Comparison of ENCODE assay signal across 19 cellular contexts in genomic region chr9:8723195-8723594, GRCh38.
A peak's percentile ranks its signal among the peaks of the same experiment; 100 is the strongest.
DNase-seq lines count a peak whose midpoint lies in the region; ATAC-seq, FAIRE-seq and TF ChIP-seq lines count a peak whose summit lies in the region.
"Had no signal": no experiment of that assay in that cellular context is flagged by ENCODE, and none has a peak within 500 bp of the region (broad histone marks: within the 10 kb centered on the region; RNA-seq: fewer than 3 reads in every experiment).

No MANE protein-coding gene starts in this region.

- TF ChIP-seq POLR2A in H1 (IDR thresholded peaks at IDR 0.05; ENCODE audit: control extremely low read depth in 1 of 2, low read depth in 2 of 2, low read length in 2 of 2): no peak

- H3K27ac ChIP-seq in HEK293 (ENCODE audit: extremely low read depth, low read depth, low read length) (no peak overlapping the region), H1 (ENCODE audit: low read depth, low read length) (no peak overlapping the region)
- H3K27ac ChIP-seq: A549 had no signal

- H3K27ac Mint-ChIP-seq in nephron progenitor cell: peak overlapping the region; percentile 3
- H3K27ac Mint-ChIP-seq: CD14-positive monocyte; CD8-positive, alpha-beta T cell; GM23338 had no signal

- H3K23ac ChIP-seq in H1 (ENCODE audit: insufficient read length): no peak overlapping the region

- no peak for TF ChIP-seq CTCF in HEK293 (tag by site-specific recombination; IDR thresholded peaks at IDR 0.05)
- no peak for TF ChIP-seq CTCF in Loucy (conservative IDR thresholded peaks at IDR 0.05; ENCODE audit: low read length)
- no peak for TF ChIP-seq CTCF in H1 (IDR thresholded peaks at IDR 0.05; ENCODE audit: control extremely low read depth in 1 of 3, insufficient read depth in 1 of 3, low read depth in 1 of 3, low read length in 3 of 3)
- TF ChIP-seq CTCF in nephron progenitor cell (IDR thresholded peaks at IDR 0.05): no peak

- H3K18ac ChIP-seq in H1 (ENCODE audit: extremely low read depth, low read length): no peak overlapping the region

- no peak overlapping the region for H2AK5ac ChIP-seq in H1 (ENCODE audit: low read depth, low read length)

- peaks cover 48% of the 10 kb centered on the region for H3K4me1 Mint-ChIP-seq in nephron progenitor cell
- H3K4me1 Mint-ChIP-seq: CD14-positive monocyte had no signal

- H3K9me2 ChIP-seq in Loucy (replicated peaks; ENCODE audit: low read depth, low read length): no peaks in the 10 kb centered on the region

- no peaks in the 10 kb centered on the region for H3K9me3 Mint-ChIP-seq in nephron progenitor cell
- H3K9me3 Mint-ChIP-seq: CD8-positive, alpha-beta T cell; GM23338 had no signal

- H3K4me1 ChIP-seq in HEK293 (ENCODE audit: control insufficient read depth, insufficient read depth, low read length) (peaks cover 6% of the 10 kb centered on the region), Loucy (ENCODE audit: insufficient read depth, low read length, poor library complexity, severe bottlenecking) (peaks cover 82% of the 10 kb centered on the region), H1 (replicated peaks in 1 of 4; ENCODE audit: control insufficient read depth in 3 of 4, insufficient read depth in 4 of 4, low read length in 3 of 4) (peaks cover 0 to 10% (median 7%) of the 10 kb centered on the region in 4 experiments; a peak in 3 of 7 replicates)
- H3K4me1 ChIP-seq: A549 had no signal

- H3K27me3 ChIP-seq in Loucy (ENCODE audit: insufficient read depth, low read length, poor library complexity, severe bottlenecking): no peaks in the 10 kb centered on the region
- H3K27me3 ChIP-seq in H1 (replicated peaks in 1 of 4; ENCODE audit: control insufficient read depth in 3 of 4, extremely low read depth in 1 of 4, insufficient read depth in 3 of 4, low read length in 3 of 4): no peaks in the 10 kb centered on the region

- POLR2A ChIA-PET in HEK293 (lab: Yijun Ruan, JAX) (no interaction called here), H1 (lab: Charles Lee; ENCODE audit: partially characterized antibody) (interaction anchor here (1.4 kb wide), 1 partner anchor 17 kb away, joined by 3 read pairs; no protein-coding TSS in a partner anchor)

- H2BK12ac ChIP-seq in H1 (ENCODE audit: low read depth, low read length): 0 out of 2 replicates have a peak overlapping the region, but pooled peaks have one; percentile 30

- H2BK15ac ChIP-seq in H1 (ENCODE audit: low read length): no peak overlapping the region

- peaks cover 78% of the 10 kb centered on the region for H3K79me2 ChIP-seq in Loucy (ENCODE audit: insufficient read depth, low read length)
- no peaks in the 10 kb centered on the region for H3K79me2 ChIP-seq in H1 (ENCODE audit: control insufficient read depth in 1 of 2, insufficient read depth in 2 of 2, low read length in 2 of 2)

- H4K20me1 ChIP-seq in Loucy (ENCODE audit: insufficient read depth, low read length, poor library complexity, severe bottlenecking): peaks cover 4% of the 10 kb centered on the region
- H4K20me1 ChIP-seq in H1 (replicated peaks in 1 of 2; ENCODE audit: control insufficient read depth in 1 of 2, insufficient read depth in 2 of 2, low read length in 2 of 2): no peaks in the 10 kb centered on the region

- no peak overlapping the region for H4K5ac ChIP-seq in H1 (ENCODE audit: insufficient read length, low read depth, low read length)

- H3K27me3 Mint-ChIP-seq in nephron progenitor cell (ENCODE audit: low read depth, poor library complexity): no peaks in the 10 kb centered on the region

- CTCF ChIA-PET in HEK293 (lab: Yijun Ruan, JAX) (no interaction called here), H1 (lab: Charles Lee; ENCODE audit: partially characterized antibody) (no interaction called here)

- H3F3A ChIP-seq in Loucy (ENCODE audit: low read depth): peaks cover 17% of the 10 kb centered on the region

- no peak overlapping the region for H3K14ac ChIP-seq in H1 (ENCODE audit: insufficient read length)

- TF ChIP-seq EP300 in H1 (IDR thresholded peaks at IDR 0.05; ENCODE audit: borderline replicate concordance in 1 of 2, low read depth in 2 of 2, low read length in 2 of 2): no peak

- TF ChIP-seq RAD21 in H1 (IDR thresholded peaks at IDR 0.05 in 1 of 2, conservative IDR thresholded peaks at IDR 0.05 in 1 of 2; ENCODE audit: low read depth in 2 of 2, low read length in 2 of 2): no peak

- no peak for ATAC-seq in HG03457 (IDR thresholded peaks at IDR 0.05; ENCODE audit: unreplicated experiment)
- ATAC-seq: A549; CD8-positive, alpha-beta T cell; GM23338 had no signal

- FAIRE-seq in H1 (lab: Jason Lieb, UNC): no peak
- FAIRE-seq: D721Med, G401.6, GM12891 had no signal

- no peak overlapping the region for H3K4me3 ChIP-seq in HEK293 (ENCODE audit: low read depth, low read length)
- no peak overlapping the region for H3K4me3 ChIP-seq in Loucy (ENCODE audit: low read length, poor library complexity, severe bottlenecking)
- H3K4me3 ChIP-seq in H1 (ENCODE audit: extremely low read depth in 1 of 4, insufficient read depth in 2 of 4, low read depth in 3 of 4, low read length in 4 of 4): no peak overlapping the region
- H3K4me3 ChIP-seq: A549, GM23338, HAP-1 had no signal

- H2BK120ac ChIP-seq in H1 (replicated peaks; ENCODE audit: low read depth, low read length): no peak overlapping the region

- H3K9ac ChIP-seq in Loucy (ENCODE audit: low read depth, low read length, poor library complexity, severe bottlenecking): peak overlapping the region; percentile 18
- no peak overlapping the region for H3K9ac ChIP-seq in H1 (replicated peaks in 1 of 4; ENCODE audit: extremely low read depth in 1 of 4, low read depth in 3 of 4, low read length in 3 of 4)

- WGBS in H1 (ENCODE audit: extremely low coverage in 1 of 2, insufficient coverage in 1 of 2, insufficient read length in 1 of 2, insufficient replicate concordance in 2 of 2, low coverage in 1 of 2, low lambda C conversion rate in 2 of 2, missing lambda C conversion rate in 1 of 2), 2 experiments: 83% methylated on average over 5 of the region's 5 CpGs; no CpG with 5 or more reads in 1 of the 2 experiments

- no peak overlapping the region for H4K91ac ChIP-seq in H1 (replicated peaks; ENCODE audit: insufficient read length, low read length)

- H2AFZ ChIP-seq in Loucy (ENCODE audit: low read length) (no peak overlapping the region), H1 (ENCODE audit: low read length) (no peak overlapping the region)
- H2AFZ ChIP-seq: GM23338 had no signal

- H3K36me3 ChIP-seq in HEK293 (ENCODE audit: control insufficient read depth in 2 of 2, insufficient read depth in 1 of 2, low read length in 2 of 2) (no peaks in the 10 kb centered on the region), Loucy (ENCODE audit: insufficient read depth, low read length) (peaks cover 19% of the 10 kb centered on the region; the same call in 1 of the 2 replicates), H1 (ENCODE audit: control insufficient read depth in 2 of 4, insufficient read depth in 4 of 4, low read length in 3 of 4) (no peaks in the 10 kb centered on the region)
- H3K36me3 ChIP-seq: HAP-1 had no signal

- H3K36me3 Mint-ChIP-seq in nephron progenitor cell (ENCODE audit: low read depth): peaks cover 17% of the 10 kb centered on the region
- H3K36me3 Mint-ChIP-seq: CD14-positive monocyte; CD8-positive, alpha-beta T cell had no signal

- no peak overlapping the region for H2BK20ac ChIP-seq in H1 (ENCODE audit: low read length)

- no peak overlapping the region for H2BK5ac ChIP-seq in H1 (ENCODE audit: low read depth, low read length)

- H3K23me2 ChIP-seq in H1 (ENCODE audit: low read depth, low read length): no peaks in the 10 kb centered on the region

- no peak overlapping the region for H4K8ac ChIP-seq in H1 (ENCODE audit: extremely low read depth, insufficient read depth, low read length)

- H3K9me3 ChIP-seq in HEK293 (ENCODE audit: control insufficient read depth, insufficient read depth, low read depth, low read length) (no peaks in the 10 kb centered on the region), Loucy (ENCODE audit: insufficient read depth, low read depth, low read length) (no peaks in the 10 kb centered on the region), H1 (ENCODE audit: insufficient read depth in 2 of 2, low read depth in 1 of 2, low read length in 1 of 2) (no peaks in the 10 kb centered on the region)
- H3K9me3 ChIP-seq: A549, HAP-1 had no signal

- H3K56ac ChIP-seq in H1 (replicated peaks; ENCODE audit: insufficient read length, low read depth, low read length): no peak overlapping the region

- DNase-seq in H1 (ENCODE audit: low read depth in 1 of 2, low spot score in 2 of 2) (no peak), nephron progenitor cell (no peak), activated gamma-delta T cell treated with Interleukin-2 at 50 U/mL for 16 hours (no peak), NCI-H2081 (lab: John Stamatoyannopoulos, UW) (no peak)
- DNase-seq: CD8-positive, alpha-beta T cell; COR-L47; DMS153; DMS79 treated with DMSO at 0.1 percent for 48 hours; EL had no signal

- no peak overlapping the region for H3K4me2 ChIP-seq in Loucy (ENCODE audit: low read depth, low read length, poor library complexity, severe bottlenecking)
- H3K4me2 ChIP-seq in H1 (ENCODE audit: insufficient read depth in 1 of 2, low read depth in 2 of 2, low read length in 2 of 2): no peak overlapping the region
- H3K4me2 ChIP-seq: A549, GM23338 had no signal

- H3K4me3 Mint-ChIP-seq in nephron progenitor cell: no peak overlapping the region
- H3K4me3 Mint-ChIP-seq: CD14-positive monocyte; CD8-positive, alpha-beta T cell; GM23338 had no signal

- H3K79me1 ChIP-seq in H1 (ENCODE audit: low read depth, low read length): 0 out of 2 replicates have a peak, but pooled peaks cover 5% of the 10 kb centered on the region

- no peak overlapping the region for H3K4ac ChIP-seq in H1 (replicated peaks; ENCODE audit: insufficient read length, low read depth, low read length)

TF ChIP-seq in H1, 55 proteins besides CTCF, POLR2A, EP300 and RAD21:
- TF ChIP-seq POLR2AphosphoS5 (IDR thresholded peaks at IDR 0.05; ENCODE audit: low read depth, low read length) (no peak), MAFK (IDR thresholded peaks at IDR 0.05; ENCODE audit: low read depth, low read length) (no peak), SIX5 (IDR thresholded peaks at IDR 0.05; ENCODE audit: low read depth, low read length) (no peak)

Comparison
In these comparisons a context has a peak if more than half of its experiments do, and no peak if none do; other contexts are left out.
1. Of the 6 proteins assayed by ChIP-seq in both HEK293 and H1: peak only in HEK293: ATF2; only in H1: none; in both: none; in neither: 5.